14 cellular contexts compared by ENCODE assay signal in the genomic region with DNA sequence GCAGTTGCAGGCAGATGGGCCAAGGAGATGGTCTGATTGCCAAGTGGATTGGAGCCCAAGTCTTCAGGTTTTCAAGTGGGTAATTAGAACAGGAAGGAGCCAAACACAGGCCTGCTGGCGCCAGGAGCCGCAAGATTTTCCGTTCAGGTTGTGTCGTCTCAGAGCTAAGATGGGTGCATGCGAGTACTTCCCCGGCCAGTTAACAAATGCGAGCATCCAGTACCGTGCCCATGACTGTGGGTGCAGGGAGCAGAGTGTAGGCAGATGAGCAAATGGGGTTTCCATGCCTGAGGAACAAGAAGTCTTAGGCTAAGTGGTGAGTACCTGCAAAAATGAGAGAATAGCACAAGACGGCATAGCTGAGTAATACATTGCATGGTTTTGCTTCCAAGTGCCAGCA.
DNase-seq lines count a peak whose midpoint lies in the region; TF ChIP-seq lines count a peak whose summit lies in the region.
"Had no signal": no experiment of that assay in that cellular context is flagged by ENCODE, and none has a peak within 500 bp of the region (broad histone marks: within the 10 kb centered on the region; RNA-seq: fewer than 3 reads in every experiment).

No MANE protein-coding gene starts in this region.

- H3K9me3 ChIP-seq in prostate gland (no peaks in the 10 kb centered on the region), esophagus muscularis mucosa (no peaks in the 10 kb centered on the region)

- no peaks in the 10 kb centered on the region for H3K36me3 ChIP-seq in prostate gland
- no peaks in the 10 kb centered on the region for H3K36me3 ChIP-seq in esophagus muscularis mucosa
- H3K36me3 ChIP-seq: cardiac muscle cell had no signal

- DNase-seq in DMS 273 (lab: John Stamatoyannopoulos, UW; ENCODE audit: unreplicated experiment): peak; percentile 70
- peak; percentile 83 for DNase-seq in NCI-H1105 treated with DMSO at 0.1 percent for 48 hours (lab: John Stamatoyannopoulos, UW)
- DNase-seq in epithelial cell of esophagus (ENCODE audit: low read depth): peak; percentile 10
- DNase-seq in prostate gland (ENCODE audit: low spot score): peak; percentile 15
- DNase-seq in islet precursor cell: no peak
- no peak for DNase-seq in esophagus muscularis mucosa (ENCODE audit: extremely low spot score)
- DNase-seq in putamen (ENCODE audit: low spot score): no peak
- DNase-seq: activated CD4-positive, alpha-beta T cell treated with anti-CD3 and anti-CD28 coated beads for 1 hour; activated CD8-positive, alpha-beta memory T cell treated with anti-CD3 and anti-CD28 coated beads, Interleukin-2, amount 10 ng/mL, durations not matched to agents 7 days and 5 days; left cardiac atrium; NCI-H345; right cardiac atrium; stimulated activated CD4-positive, alpha-beta T cell treated with anti-CD3 and anti-CD28 coated beads, Interleukin-15, amount 100 ng/mL, for 24 hours had no signal

- intact Hi-C loops in prostate gland (cut with DNase I) (no loop called here), esophagus muscularis mucosa (cut with DNase I) (no loop called here)

- H3K4me3 ChIP-seq in epithelial cell of esophagus (ENCODE audit: low read length): no peak overlapping the region
- H3K4me3 ChIP-seq in prostate gland: no peak overlapping the region
- H3K4me3 ChIP-seq in esophagus muscularis mucosa: no peak overlapping the region
- H3K4me3 ChIP-seq: cardiac muscle cell had no signal

- no peaks in the 10 kb centered on the region for H3K27me3 ChIP-seq in prostate gland (replicated peaks; ENCODE audit: insufficient read depth)
- no peaks in the 10 kb centered on the region for H3K27me3 ChIP-seq in esophagus muscularis mucosa
- H3K27me3 ChIP-seq: cardiac muscle cell had no signal

- H3K27ac ChIP-seq in prostate gland (no peak overlapping the region), esophagus muscularis mucosa (replicated peaks in 1 of 4) (no peak overlapping the region)
- H3K27ac ChIP-seq: cardiac muscle cell had no signal

- H3K4me1 ChIP-seq in prostate gland (replicated peaks): no peaks in the 10 kb centered on the region
- H3K4me1 ChIP-seq in esophagus muscularis mucosa: no peaks in the 10 kb centered on the region

- TF ChIP-seq CTCF in epithelial cell of esophagus (IDR thresholded peaks at IDR 0.05; ENCODE audit: insufficient read depth, low read depth, low read length, missing control alignments): no peak
- no peak for TF ChIP-seq CTCF in prostate gland (IDR thresholded peaks at IDR 0.05)
- TF ChIP-seq CTCF in esophagus muscularis mucosa (IDR thresholded peaks at IDR 0.05): no peak

- TF ChIP-seq EP300 in esophagus muscularis mucosa (IDR thresholded peaks at IDR 0.05): no peak

- TF ChIP-seq POLR2A in prostate gland (IDR thresholded peaks at IDR 0.05): no peak
- no peak for TF ChIP-seq POLR2A in esophagus muscularis mucosa (IDR thresholded peaks at IDR 0.05; ENCODE audit: low read depth)

- WGBS in prostate gland: 21% methylated on average over 9 of the region's 9 CpGs
- 85% methylated on average over 9 of the region's 9 CpGs for WGBS in esophagus muscularis mucosa

Comparison
In these comparisons a context has a peak if more than half of its experiments do, and no peak if none do; other contexts are left out.
1. DNase-seq: peak in DMS 273 (single experiment), NCI-H1105 treated with DMSO at 0.1 percent for 48 hours (single experiment), epithelial cell of esophagus (single experiment) and prostate gland (single experiment); none in islet precursor cell (single experiment), esophagus muscularis mucosa (single experiment) and putamen (single experiment).